ENCODE assay signal across 24 cellular contexts in the genomic region with DNA sequence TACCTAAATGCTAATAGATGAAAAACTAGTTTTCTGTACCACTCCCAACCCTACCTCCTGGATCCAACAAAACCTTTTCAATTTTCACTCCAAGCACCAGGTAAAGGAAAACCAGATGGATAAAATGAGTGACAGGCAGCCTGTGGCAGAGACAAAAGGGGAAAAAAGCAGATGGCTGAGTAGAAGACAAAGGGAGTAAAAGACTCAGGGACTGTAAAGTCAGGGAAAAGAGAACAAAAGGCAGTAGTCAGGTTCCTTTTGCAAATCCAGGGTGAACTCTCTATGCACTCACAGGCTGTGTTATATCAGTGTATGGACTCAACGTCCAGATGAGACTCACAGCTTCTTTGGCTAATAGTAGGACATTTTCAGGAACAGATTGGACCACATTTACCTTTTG. TPM values are rescaled to one million over a fixed set of nuclear protein-coding genes. Genes with fewer than 3 reads are reported as not detected.
DNase-seq lines count a peak whose midpoint lies in the region; ATAC-seq and TF ChIP-seq lines count a peak whose summit lies in the region.
"Had no signal": no experiment of that assay in that cellular context is flagged by ENCODE, and none has a peak within 500 bp of the region (broad histone marks: within the 10 kb centered on the region; RNA-seq: fewer than 3 reads in every experiment).

No MANE protein-coding gene starts in this region.

- no peak for ATAC-seq in HG03139 (IDR thresholded peaks at IDR 0.05; ENCODE audit: unreplicated experiment)
- ATAC-seq: HCT116 had no signal

- no peaks in the 10 kb centered on the region for H3K9me3 Mint-ChIP-seq in HFFc6

- H3K27ac Mint-ChIP-seq in HFFc6, result no peak overlapping the region
- H3K27ac Mint-ChIP-seq: CD4-positive, CD25-positive, alpha-beta regulatory T cell had no signal

- no peak for TF ChIP-seq CTCF in HFFc6 (IDR thresholded peaks at IDR 0.05)

- H3K4me3 Mint-ChIP-seq in HFFc6, result no peak overlapping the region
- H3K4me3 Mint-ChIP-seq: CD4-positive, CD25-positive, alpha-beta regulatory T cell had no signal

- H3K27me3 Mint-ChIP-seq in HFFc6 (ENCODE audit: insufficient read depth), result no peaks in the 10 kb centered on the region; the same call in 1 of the 2 replicates

- no peaks in the 10 kb centered on the region for H3K4me1 Mint-ChIP-seq in HFFc6 (ENCODE audit: low read depth)
- H3K4me1 Mint-ChIP-seq: CD4-positive, CD25-positive, alpha-beta regulatory T cell had no signal

- peak; percentile 12 for DNase-seq in NCI-H748 (lab: John Stamatoyannopoulos, UW; ENCODE audit: unreplicated experiment)
- DNase-seq in NCI-H748 treated with DMSO at 0.1 percent for 48 hours (lab: John Stamatoyannopoulos, UW), result no peak
- DNase-seq in NCI-H82 (lab: John Stamatoyannopoulos, UW), result peak; percentile 62
- DNase-seq in iPS-NIHi11 (ENCODE audit: low spot score), result peak; percentile 19
- DNase-seq in HuH-7 (ENCODE audit: low spot score), result no peak
- DNase-seq in germinal center (ENCODE audit: low spot score), result no peak
- DNase-seq in HFFc6, result no peak
- DNase-seq: CD4-positive, CD25-positive, alpha-beta regulatory T cell; DMS153; DND-41; KBM-7; MV-4-11; NCI-H1105; NCI-H1694 treated with DMSO at 0.1 percent for 48 hours; NCI-H2081; NCI-H446 treated with DMSO at 0.1 percent for 48 hours; NCI-H526; SIG-M5 had no signal

- H3K36me3 Mint-ChIP-seq in HFFc6 (ENCODE audit: low read depth), result no peaks in the 10 kb centered on the region
- H3K36me3 Mint-ChIP-seq: CD4-positive, CD25-positive, alpha-beta regulatory T cell had no signal

RNA-seq across cellular contexts. Expression of a gene that starts 54.2 kb away (rescaled TPM):
- not detected for total RNA-seq in HFFc6 (2021; fragmentation: NEBNext Ultra II Directional; extraction: Animal tissue kit (Norgen Biotek cat#: 25700))
- total RNA-seq: A172; CD4-positive, CD25-positive, alpha-beta regulatory T cell; HT1080; LHCN-M2; T-helper 1 cell treated with Interleukin-12 subunit alpha and Interleukin-12 subunit beta and Interleukin-4 antibody, amounts not matched to agents 30 ng/mL and 1 ng/mL, for 36 hours had no signal

Comparison
In these comparisons a context has a peak if more than half of its experiments do, and no peak if none do; other contexts are left out.
1. DNase-seq: peak in NCI-H748 (single experiment), NCI-H82 (single experiment) and iPS-NIHi11 (single experiment); none in NCI-H748 treated with DMSO at 0.1 percent for 48 hours (single experiment), HuH-7 (single experiment), germinal center (single experiment) and HFFc6 (single experiment).